In the genomic region with DNA sequence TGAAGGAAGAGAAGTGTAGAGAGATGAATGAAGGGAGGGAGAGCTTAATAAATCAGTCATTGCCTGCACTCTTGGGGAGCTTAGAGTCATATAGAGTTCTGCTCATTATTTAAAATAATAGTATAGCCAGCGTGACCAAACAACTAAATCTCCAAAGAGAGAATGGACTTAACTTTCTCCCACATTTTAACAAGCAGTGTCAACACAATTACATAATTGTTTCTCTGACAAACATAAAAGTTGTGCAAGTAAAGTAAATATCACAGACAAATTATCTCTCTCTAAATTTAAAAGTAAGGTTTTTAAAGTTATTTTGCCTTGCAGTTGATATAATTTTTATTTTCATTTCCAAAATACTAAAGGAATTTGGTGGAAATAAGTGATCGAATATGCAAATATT, we compare ENCODE assay signal across 34 cellular contexts.
A peak's percentile ranks its signal among the peaks of the same experiment; 100 is the strongest.
DNase-seq lines count a peak whose midpoint lies in the region; ATAC-seq, FAIRE-seq and TF ChIP-seq lines count a peak whose summit lies in the region.
"Had no signal": no experiment of that assay in that cellular context is flagged by ENCODE, and none has a peak within 500 bp of the region (broad histone marks: within the 10 kb centered on the region; RNA-seq: fewer than 3 reads in every experiment).

No MANE protein-coding gene starts in this region.

- no peak for TF ChIP-seq CTCF in liver (IDR thresholded peaks at IDR 0.05; ENCODE audit: low read depth, low read length, missing input control)
- TF ChIP-seq CTCF in HepG2 (CRISPR knock-in tag; IDR thresholded peaks at IDR 0.05), result no peak
- TF ChIP-seq CTCF in right lobe of liver (IDR thresholded peaks at IDR 0.05), result no peak
- TF ChIP-seq CTCF in thyroid gland (IDR thresholded peaks at IDR 0.05), result no peak

- no peaks in the 10 kb centered on the region for H3K36me3 ChIP-seq in liver (ENCODE audit: control insufficient read depth in 4 of 4, insufficient read depth in 3 of 4, low read depth in 1 of 4, low read length in 3 of 4)
- H3K36me3 ChIP-seq in HepG2 (replicated peaks in 1 of 2; ENCODE audit: control insufficient read depth in 1 of 2, insufficient read depth in 2 of 2, low read length in 2 of 2), result no peaks in the 10 kb centered on the region
- no peaks in the 10 kb centered on the region for H3K36me3 ChIP-seq in adipocyte (ENCODE audit: control insufficient read depth, insufficient read depth, low read length, severe bottlenecking)
- no peaks in the 10 kb centered on the region for H3K36me3 ChIP-seq in right lobe of liver
- H3K36me3 ChIP-seq in thyroid gland, result no peaks in the 10 kb centered on the region
- H3K36me3 ChIP-seq: BE2C; BLaER1; BLaER1 treated with 17β-estradiol and CSF1 and Interleukin-3, amounts not matched to agents 10 nM and 100 nM had no signal

- H3K4me3 ChIP-seq in liver (ENCODE audit: low read depth in 1 of 3, low read length in 3 of 3), result no peak overlapping the region
- no peak overlapping the region for H3K4me3 ChIP-seq in HepG2 (replicated peaks in 1 of 3; ENCODE audit: insufficient read depth in 1 of 3, low read depth in 2 of 3, low read length in 3 of 3)
- peak overlapping the region; percentile 34 for H3K4me3 ChIP-seq in adipocyte (ENCODE audit: low read length)
- H3K4me3 ChIP-seq in right lobe of liver, result no peak overlapping the region
- H3K4me3 ChIP-seq in thyroid gland (replicated peaks in 1 of 3), result no peak overlapping the region
- H3K4me3 ChIP-seq: A549; BLaER1; BLaER1 treated with 17β-estradiol and CSF1 and Interleukin-3, amounts not matched to agents 10 nM and 100 nM had no signal

- TF ChIP-seq RAD21 in liver (IDR thresholded peaks at IDR 0.05), result peak in 1 of 2 donors; percentile 20
- no peak for TF ChIP-seq RAD21 in HepG2 (CRISPR knock-in tag; IDR thresholded peaks at IDR 0.05)

- WGBS in liver, result 38% methylated on average over 2 of the region's 2 CpGs
- WGBS in HepG2 (ENCODE audit: low lambda C conversion rate), result 29% methylated on average over 2 of the region's 2 CpGs
- WGBS in right lobe of liver (ENCODE audit: insufficient coverage, low coverage, low lambda C conversion rate, missing lambda C conversion rate), result 20% methylated on average over 2 of the region's 2 CpGs
- 88 to 94% methylated on average over 2 of the region's 2 CpGs for WGBS in thyroid gland, 2 donors

- POLR2A ChIA-PET in HepG2 (lab: Yijun Ruan, JAX), result no interaction called here

- H3K9ac ChIP-seq in liver (ENCODE audit: low read depth in 1 of 2, low read length in 2 of 2), result no peak overlapping the region
- no peak overlapping the region for H3K9ac ChIP-seq in HepG2 (ENCODE audit: insufficient read depth, low read depth, low read length)
- no peak overlapping the region for H3K9ac ChIP-seq in adipocyte (ENCODE audit: low read length)
- H3K9ac ChIP-seq: BLaER1; BLaER1 treated with 17β-estradiol and CSF1 and Interleukin-3, amounts not matched to agents 10 nM and 100 nM had no signal

- H3K27me3 ChIP-seq in liver (ENCODE audit: control insufficient read depth in 4 of 4, insufficient read depth in 4 of 4, low read length in 3 of 4) (no peaks in the 10 kb centered on the region), HepG2 (ENCODE audit: control insufficient read depth in 1 of 2, insufficient read depth in 2 of 2, low read length in 2 of 2) (no peaks in the 10 kb centered on the region), adipocyte (replicated peaks; ENCODE audit: control insufficient read depth, insufficient read depth, low read length) (no peaks in the 10 kb centered on the region), right lobe of liver (no peaks in the 10 kb centered on the region), thyroid gland (no peaks in the 10 kb centered on the region)
- H3K27me3 ChIP-seq: BE2C; BLaER1; BLaER1 treated with 17β-estradiol and CSF1 and Interleukin-3, amounts not matched to agents 10 nM and 100 nM had no signal

- H3K4me1 ChIP-seq in liver (ENCODE audit: control insufficient read depth in 4 of 4, insufficient read depth in 4 of 4, low read length in 3 of 4) (peaks cover 0 to 7% (median under 1%) of the 10 kb centered on the region in 4 donors), HepG2 (ENCODE audit: insufficient read depth, low read length) (no peaks in the 10 kb centered on the region), adipocyte (ENCODE audit: control insufficient read depth, insufficient read depth, low read length) (peaks cover 11% of the 10 kb centered on the region), right lobe of liver (peaks cover 0 to 11% (median 5%) of the 10 kb centered on the region in 4 donors), thyroid gland (no peaks in the 10 kb centered on the region)
- H3K4me1 ChIP-seq: A549; BE2C; BLaER1; BLaER1 treated with 17β-estradiol and CSF1 and Interleukin-3, amounts not matched to agents 10 nM and 100 nM; Caco-2 had no signal

- no peak for FAIRE-seq in HepG2 (lab: Jason Lieb, UNC)
- FAIRE-seq: A204.1, A549, D721Med had no signal

- no peak overlapping the region for H2AFZ ChIP-seq in HepG2 (ENCODE audit: low read length)

- CTCF ChIA-PET in HepG2 (lab: Yijun Ruan, JAX; ENCODE audit: low intra/inter-chr PET ratio, low total read pairs), result no interaction called here

- no peaks in the 10 kb centered on the region for H4K20me1 ChIP-seq in HepG2 (ENCODE audit: insufficient read depth, low read length)
- H4K20me1 ChIP-seq: BLaER1; BLaER1 treated with 17β-estradiol and CSF1 and Interleukin-3, amounts not matched to agents 10 nM and 100 nM had no signal

- DNase-seq in HepG2 (ENCODE audit: low spot score) (no peak), adipocyte (ENCODE audit: low read depth) (no peak), left lobe of liver (ENCODE audit: low spot score) (no peak), right lobe of liver (no peak), AML-193 (lab: John Stamatoyannopoulos, UW) (no peak), thyroid gland (no peak)
- DNase-seq: 8988T; ACHN; BE2C; C1 segment of cervical spinal cord; Caco-2; Calu3; CD4-positive, alpha-beta memory T cell; CD4-positive, alpha-beta T cell; CD4-positive, CD25-positive, alpha-beta regulatory T cell; CD8-positive, alpha-beta memory T cell; CD8-positive, alpha-beta T cell; COR-L47; DMS 273 treated with DMSO at 0.1 percent for 48 hours; DMS153; DMS53; DMS79; DMS79 treated with DMSO at 0.1 percent for 48 hours; DND-41; EL had no signal

- H3K27ac ChIP-seq in liver (ENCODE audit: low read depth in 1 of 2, low read length in 2 of 2) (no peak overlapping the region), HepG2 (ENCODE audit: extremely low read length, insufficient read depth, low read length) (no peak overlapping the region), right lobe of liver (peak overlapping the region in 2 of 3 donors; percentile 29 to 35), thyroid gland (no peak overlapping the region)
- H3K27ac ChIP-seq: 22Rv1; A549; BLaER1; BLaER1 treated with 17β-estradiol and CSF1 and Interleukin-3, amounts not matched to agents 10 nM and 100 nM; C4-2B had no signal

- intact Hi-C loops in HepG2 (cut with micrococcal nuclease; ENCODE audit: unreplicated experiment) (no loop called here), right lobe of liver (cut with DNase I) (no loop called here), thyroid gland (cut with DNase I) (no loop called here)

- no peak for TF ChIP-seq EP300 in HepG2 (IDR thresholded peaks at IDR 0.05; ENCODE audit: low read depth in 2 of 2, low read length in 2 of 2)
- TF ChIP-seq EP300 in HepG2 (CRISPR knock-in tag; IDR thresholded peaks at IDR 0.05; ENCODE audit: borderline replicate concordance), result no peak

- TF ChIP-seq POLR2A in HepG2 (IDR thresholded peaks at IDR 0.05; ENCODE audit: insufficient read depth in 1 of 2, low read depth in 2 of 2, low read length in 2 of 2) (no peak), right lobe of liver (IDR thresholded peaks at IDR 0.05) (no peak), thyroid gland (IDR thresholded peaks at IDR 0.05) (no peak)

- H3K4me2 ChIP-seq in HepG2 (ENCODE audit: low read depth, low read length), result no peak overlapping the region
- H3K4me2 ChIP-seq: A549; BLaER1; BLaER1 treated with 17β-estradiol and CSF1 and Interleukin-3, amounts not matched to agents 10 nM and 100 nM had no signal

- BruUV-seq in HepG2 (replicated peaks; lab: Mats Ljungman, UMichigan), result no TSS peak

- H3K9me3 ChIP-seq in liver (ENCODE audit: control insufficient read depth in 4 of 4, low read length in 3 of 4) (no peaks in the 10 kb centered on the region), HepG2 (ENCODE audit: low read length) (peaks cover 4% of the 10 kb centered on the region; the same call in 1 of the 2 replicates), adipocyte (ENCODE audit: control insufficient read depth, low read length) (no peaks in the 10 kb centered on the region), right lobe of liver (no peaks in the 10 kb centered on the region), thyroid gland (no peaks in the 10 kb centered on the region)
- H3K9me3 ChIP-seq: A549, BE2C, BLaER1, Caco-2 had no signal

- in situ Hi-C loops in HepG2 (cut with HindIII; ENCODE audit: extremely low pct_ligation_motif_present, low pct_unique_long_range_greater_than_20kb), result no loop called here

- ATAC-seq in HepG2 (no peak), left lobe of liver (peak; percentile 64), right lobe of liver (peak; percentile 41 to 76 (median 54)), GM21367 (IDR thresholded peaks at IDR 0.05; ENCODE audit: unreplicated experiment) (no peak)
- ATAC-seq: A549; CD8-positive, alpha-beta T cell had no signal

- no peaks in the 10 kb centered on the region for H3K79me2 ChIP-seq in HepG2 (ENCODE audit: insufficient read depth, low read length)

TF ChIP-seq in liver, 16 proteins besides CTCF, POLR2A, EP300 and RAD21 (continues in another document):
- no peak for TF ChIP-seq NR2F2 (IDR thresholded peaks at IDR 0.05)
- TF ChIP-seq FOXA2 (IDR thresholded peaks at IDR 0.05), result peak; percentile 92
- no peak for TF ChIP-seq HNF4G (IDR thresholded peaks at IDR 0.05)
- TF ChIP-seq, protein P1, sequence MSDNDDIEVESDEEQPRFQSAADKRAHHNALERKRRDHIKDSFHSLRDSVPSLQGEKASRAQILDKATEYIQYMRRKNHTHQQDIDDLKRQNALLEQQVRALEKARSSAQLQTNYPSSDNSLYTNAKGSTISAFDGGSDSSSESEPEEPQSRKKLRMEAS (IDR thresholded peaks at IDR 0.05), result no peak
- peak in 1 of 2 donors; percentile 50 for TF ChIP-seq HNF4A (conservative IDR thresholded peaks at IDR 0.05)
- TF ChIP-seq RXRA (IDR thresholded peaks at IDR 0.05), result peak in 1 of 2 donors; percentile 61

TF ChIP-seq in HepG2, 621 proteins besides CTCF, POLR2A, EP300 and RAD21:
- no peak for TF ChIP-seq ZNF891 (CRISPR knock-in tag; IDR thresholded peaks at IDR 0.05)

Comparison
In these comparisons a context has a peak if more than half of its experiments do, and no peak if none do; other contexts are left out.
1. H3K27ac ChIP-seq: peak in right lobe of liver (2 of 3); none in liver (0 of 2), HepG2 (single experiment) and thyroid gland (0 of 3).
2. ATAC-seq: peak in left lobe of liver (single experiment) and right lobe of liver (4 of 4); none in HepG2 (single experiment) and GM21367 (single experiment).